In genomic region chr14:88024252-88025086, GRCh38 we compare ENCODE assay signal across 1 cellular context.
A peak's percentile ranks its signal among the peaks of the same experiment; 100 is the strongest.
TF ChIP-seq lines count a peak whose summit lies in the region.

No MANE protein-coding gene starts in this region.

TF ChIP-seq in HepG2, 621 proteins besides CTCF, POLR2A, EP300 and RAD21 (continued from another document):
- TF ChIP-seq UBTF (CRISPR knock-in tag; IDR thresholded peaks at IDR 0.05) = peak; percentile 34; the same call in 1 of the 2 replicates
- peak; percentile 86 for TF ChIP-seq MIXL1 (CRISPR knock-in tag; IDR thresholded peaks at IDR 0.05)
- TF ChIP-seq HMG20A (CRISPR knock-in tag; IDR thresholded peaks at IDR 0.05; ENCODE audit: borderline replicate concordance) = peak; percentile 83; the same call in 1 of the 2 replicates
- TF ChIP-seq ZBTB20 (CRISPR knock-in tag; IDR thresholded peaks at IDR 0.05; ENCODE audit: borderline replicate concordance, low read depth) = peak; percentile 49; the same call in 1 of the 2 replicates
TF ChIP-seq in HepG2: peak in this region for 106; not testable (repeated sequence) for 515.
